15 cellular contexts compared by ENCODE assay signal in genomic region chr20:25081730-25082497, GRCh38. TPM values are rescaled to one million over a fixed set of nuclear protein-coding genes. Genes with fewer than 3 reads are reported as not detected.
DNase-seq lines count a peak whose midpoint lies in the region; ATAC-seq and TF ChIP-seq lines count a peak whose summit lies in the region.
"Had no signal": no experiment of that assay in that cellular context is flagged by ENCODE, and none has a peak within 500 bp of the region (broad histone marks: within the 10 kb centered on the region; RNA-seq: fewer than 3 reads in every experiment).

Gene VSX1 (minus strand): TSS chr20:25082141. CDS start chr20:25082096, 45 bp downstream.

- no peaks in the 10 kb centered on the region for H3K36me3 Mint-ChIP-seq in WTC11

- no peaks in the 10 kb centered on the region for H3K9me3 ChIP-seq in right atrium auricular region
- H3K9me3 ChIP-seq in iPS-20b (ENCODE audit: insufficient read depth, low read depth, low read length), result peaks cover 5% of the 10 kb centered on the region; the same call in 1 of the 2 replicates
- H3K9me3 ChIP-seq in thymus (ENCODE audit: control insufficient read depth), result no peaks in the 10 kb centered on the region

- DNase-seq in right atrium auricular region (ENCODE audit: low spot score) (peak; percentile 30), Right ventricle myocardium superior (no peak), WTC11 (ENCODE audit: low spot score) (peak; percentile 58), NOMO-1 treated with dmso at 0.1 percent for 144 hours (lab: John Stamatoyannopoulos, UW; ENCODE audit: unreplicated experiment) (no peak), NCI-H2081 treated with DMSO at 0.1 percent for 48 hours (lab: John Stamatoyannopoulos, UW) (no peak)
- DNase-seq: effector CD4-positive, alpha-beta T cell had no signal

- no peaks in the 10 kb centered on the region for H3K9me3 Mint-ChIP-seq in WTC11
- H3K9me3 Mint-ChIP-seq: activated T-helper 2 cell treated with anti-CD3 and anti-CD28 coated beads, Interferon-gamma antibody, Interleukin-2, Interleukin-4, amounts not matched to agents 10 μg/mL and 5 μg/mL and 100 μg/mL, durations not matched to agents 14 hours and 24 hours and 36 hours; stimulated activated naive CD8-positive, alpha-beta T cell treated with anti-CD3 and anti-CD28 coated beads, Interleukin-15, Interleukin-2, amounts not matched to agents 100 ng/mL and 50 ng/mL, for 24 hours had no signal

- CTCF ChIA-PET in WTC11 (lab: Charles Lee), result interaction anchor here (1.0 to 2.4 kb wide), 5 partner anchors 10 to 167 kb away, joined by 3 to 7 read pairs (median 4); no protein-coding TSS in a partner anchor

- H3K4me3 Mint-ChIP-seq in WTC11, result peak within 1 kb of the TSS; percentile 72

- 14% methylated on average over 67 of the region's 67 CpGs for WGBS in thymus

- H3K36me3 ChIP-seq in right atrium auricular region, result no peaks in the 10 kb centered on the region
- no peaks in the 10 kb centered on the region for H3K36me3 ChIP-seq in iPS-20b (ENCODE audit: insufficient read depth, low read depth, low read length)
- H3K36me3 ChIP-seq in thymus (ENCODE audit: control insufficient read depth, insufficient read depth), result no peaks in the 10 kb centered on the region

- POLR2A ChIA-PET in WTC11 (lab: Charles Lee), result interaction anchor here (0.7 kb wide), 1 partner anchor 309 kb away, joined by 4 read pairs; no protein-coding TSS in a partner anchor

- TF ChIP-seq CTCF in right atrium auricular region (IDR thresholded peaks at IDR 0.05), result no peak
- no peak for TF ChIP-seq CTCF in WTC11 (IDR thresholded peaks at IDR 0.05)

- H3K4me1 ChIP-seq in right atrium auricular region (peaks cover 0 to 44% of the 10 kb centered on the region in 2 donors), iPS-20b (ENCODE audit: insufficient read depth, low read length) (peaks cover 8% of the 10 kb centered on the region; the same call in 1 of the 2 replicates), thymus (ENCODE audit: control insufficient read depth, insufficient read depth, low read length) (peaks cover 26% of the 10 kb centered on the region)

- H3K27me3 ChIP-seq in right atrium auricular region (peaks cover 24 to 48% of the 10 kb centered on the region in 2 donors), iPS-20b (ENCODE audit: insufficient read depth, low read length) (peaks cover 100% of the 10 kb centered on the region), thymus (ENCODE audit: control insufficient read depth, insufficient read depth) (peaks cover 66% of the 10 kb centered on the region)

- ATAC-seq in Right ventricle myocardium superior (ENCODE audit: poor library complexity) (no peak), WTC11 (peak; percentile 13), GM18867 (IDR thresholded peaks at IDR 0.05; ENCODE audit: unreplicated experiment) (no peak)

- peaks cover 33% of the 10 kb centered on the region for H3K4me1 Mint-ChIP-seq in WTC11

- no peak within 1 kb of the TSS for H3K27ac Mint-ChIP-seq in WTC11
- H3K27ac Mint-ChIP-seq: activated T-helper 2 cell treated with anti-CD3 and anti-CD28 coated beads, Interferon-gamma antibody, Interleukin-2, Interleukin-4, amounts not matched to agents 10 μg/mL and 5 μg/mL and 100 μg/mL, durations not matched to agents 14 hours and 24 hours and 36 hours; stimulated activated naive CD8-positive, alpha-beta T cell treated with anti-CD3 and anti-CD28 coated beads, Interleukin-15, Interleukin-2, amounts not matched to agents 100 ng/mL and 50 ng/mL, for 24 hours had no signal

- H3K9ac ChIP-seq in iPS-20b (ENCODE audit: low read depth, low read length), result no peak within 1 kb of the TSS

- intact Hi-C loops in Right ventricle myocardium superior (cut with DNase I), result no loop called here

- H3K27me3 Mint-ChIP-seq in WTC11 (ENCODE audit: low read depth), result peaks cover 98% of the 10 kb centered on the region

- no peak within 1 kb of the TSS for H3K27ac ChIP-seq in right atrium auricular region
- H3K27ac ChIP-seq in iPS-20b (ENCODE audit: low read length), result no peak within 1 kb of the TSS
- no peak within 1 kb of the TSS for H3K27ac ChIP-seq in thymus (ENCODE audit: low read depth)
- H3K27ac ChIP-seq: C4-2B had no signal

- H3K4me3 ChIP-seq in right atrium auricular region (peak within 1 kb of the TSS in 1 of 2 donors; percentile 14), iPS-20b (ENCODE audit: low read length) (peak within 1 kb of the TSS; percentile 66), thymus (ENCODE audit: low read length) (peak within 1 kb of the TSS; percentile 29)

TF ChIP-seq in WTC11, 78 proteins besides CTCF, POLR2A, EP300 and RAD21:
- no peak for TF ChIP-seq KAT7 (CRISPR knock-in tag; IDR thresholded peaks at IDR 0.05; ENCODE audit: borderline replicate concordance)
- peak; percentile 98 for TF ChIP-seq ZNF121 (CRISPR knock-in tag; IDR thresholded peaks at IDR 0.05)
- TF ChIP-seq ZNF263 (CRISPR knock-in tag; IDR thresholded peaks at IDR 0.05; ENCODE audit: low read depth), result no peak
- TF ChIP-seq PRRX2 (CRISPR knock-in tag; IDR thresholded peaks at IDR 0.05), result no peak
- no peak for TF ChIP-seq MYBL2 (CRISPR knock-in tag; IDR thresholded peaks at IDR 0.05)
- no peak for TF ChIP-seq SOX15 (CRISPR knock-in tag; IDR thresholded peaks at IDR 0.05)
- TF ChIP-seq JUN (CRISPR knock-in tag; IDR thresholded peaks at IDR 0.05), result no peak
- TF ChIP-seq ZNF512 (CRISPR knock-in tag; IDR thresholded peaks at IDR 0.05; ENCODE audit: borderline replicate concordance), result no peak
- no peak for TF ChIP-seq IRF2 (CRISPR knock-in tag; IDR thresholded peaks at IDR 0.05; ENCODE audit: borderline replicate concordance, low read depth)

RNA-seq across cellular contexts. Expression of gene VSX1, which starts in this region (rescaled TPM):
- total RNA-seq in right atrium auricular region (not detected), Right ventricle myocardium superior (0.30 TPM), WTC11 (2021) (0.23 TPM in 1 of 3 replicates, not detected in the others)
- 0.21 TPM for polyA plus RNA-seq in thymus
- total RNA-seq: activated T-helper 2 cell treated with anti-CD3 and anti-CD28 coated beads, Interferon-gamma antibody, Interleukin-2, Interleukin-4, amounts not matched to agents 10 μg/mL and 5 μg/mL and 100 μg/mL, durations not matched to agents 14 hours and 24 hours and 36 hours; astrocyte; mononuclear cell had no signal
- polyA plus RNA-seq: keratinocyte had no signal

Comparison
In these comparisons a context has a peak if more than half of its experiments do, and no peak if none do; other contexts are left out.
1. Peak in DNase-seq in right atrium auricular region; RNA of the gene not detected or under 1 TPM.
2. Peak in DNase-seq and ATAC-seq in WTC11; RNA of the gene not detected or under 1 TPM.